ENCODE assay signal across 1 cellular context in the genomic region with DNA sequence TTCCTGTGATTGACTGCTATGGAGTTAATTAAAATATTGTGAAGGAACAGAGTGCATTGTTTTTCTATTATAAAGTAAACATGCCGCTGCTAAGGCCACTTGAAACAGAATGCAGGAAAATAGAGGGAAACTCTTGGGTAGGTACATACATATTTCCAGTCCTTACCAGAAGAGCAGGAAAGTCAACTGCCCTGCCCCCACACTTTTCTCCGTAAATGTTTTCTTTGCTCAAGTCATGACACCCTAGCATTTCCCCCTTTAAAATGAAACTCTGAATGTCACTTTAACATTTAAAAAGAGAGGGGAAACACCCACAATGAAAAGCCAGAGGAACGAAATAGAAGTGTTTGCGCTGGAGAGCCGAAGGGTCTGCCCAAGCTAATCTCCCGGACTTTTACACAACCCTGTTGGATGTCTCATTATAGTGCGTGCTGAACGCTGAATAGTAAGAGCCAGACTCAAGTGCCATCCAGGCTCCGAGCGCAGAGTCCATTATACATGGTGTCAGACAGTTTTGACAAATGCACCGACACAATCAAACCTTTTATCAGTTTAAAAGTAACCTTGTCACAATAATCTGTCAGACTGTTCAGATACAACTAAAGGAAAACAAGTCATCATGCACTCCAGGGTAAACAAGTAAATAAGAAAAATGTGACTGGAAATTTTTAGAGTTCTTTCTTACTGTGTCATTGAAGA.
TF ChIP-seq lines count a peak whose summit lies in the region.

No MANE protein-coding gene starts in this region.

TF ChIP-seq in GM23338, 12 proteins besides CTCF, POLR2A, EP300 and RAD21 (continued from another document):
- TF ChIP-seq, protein P1, sequence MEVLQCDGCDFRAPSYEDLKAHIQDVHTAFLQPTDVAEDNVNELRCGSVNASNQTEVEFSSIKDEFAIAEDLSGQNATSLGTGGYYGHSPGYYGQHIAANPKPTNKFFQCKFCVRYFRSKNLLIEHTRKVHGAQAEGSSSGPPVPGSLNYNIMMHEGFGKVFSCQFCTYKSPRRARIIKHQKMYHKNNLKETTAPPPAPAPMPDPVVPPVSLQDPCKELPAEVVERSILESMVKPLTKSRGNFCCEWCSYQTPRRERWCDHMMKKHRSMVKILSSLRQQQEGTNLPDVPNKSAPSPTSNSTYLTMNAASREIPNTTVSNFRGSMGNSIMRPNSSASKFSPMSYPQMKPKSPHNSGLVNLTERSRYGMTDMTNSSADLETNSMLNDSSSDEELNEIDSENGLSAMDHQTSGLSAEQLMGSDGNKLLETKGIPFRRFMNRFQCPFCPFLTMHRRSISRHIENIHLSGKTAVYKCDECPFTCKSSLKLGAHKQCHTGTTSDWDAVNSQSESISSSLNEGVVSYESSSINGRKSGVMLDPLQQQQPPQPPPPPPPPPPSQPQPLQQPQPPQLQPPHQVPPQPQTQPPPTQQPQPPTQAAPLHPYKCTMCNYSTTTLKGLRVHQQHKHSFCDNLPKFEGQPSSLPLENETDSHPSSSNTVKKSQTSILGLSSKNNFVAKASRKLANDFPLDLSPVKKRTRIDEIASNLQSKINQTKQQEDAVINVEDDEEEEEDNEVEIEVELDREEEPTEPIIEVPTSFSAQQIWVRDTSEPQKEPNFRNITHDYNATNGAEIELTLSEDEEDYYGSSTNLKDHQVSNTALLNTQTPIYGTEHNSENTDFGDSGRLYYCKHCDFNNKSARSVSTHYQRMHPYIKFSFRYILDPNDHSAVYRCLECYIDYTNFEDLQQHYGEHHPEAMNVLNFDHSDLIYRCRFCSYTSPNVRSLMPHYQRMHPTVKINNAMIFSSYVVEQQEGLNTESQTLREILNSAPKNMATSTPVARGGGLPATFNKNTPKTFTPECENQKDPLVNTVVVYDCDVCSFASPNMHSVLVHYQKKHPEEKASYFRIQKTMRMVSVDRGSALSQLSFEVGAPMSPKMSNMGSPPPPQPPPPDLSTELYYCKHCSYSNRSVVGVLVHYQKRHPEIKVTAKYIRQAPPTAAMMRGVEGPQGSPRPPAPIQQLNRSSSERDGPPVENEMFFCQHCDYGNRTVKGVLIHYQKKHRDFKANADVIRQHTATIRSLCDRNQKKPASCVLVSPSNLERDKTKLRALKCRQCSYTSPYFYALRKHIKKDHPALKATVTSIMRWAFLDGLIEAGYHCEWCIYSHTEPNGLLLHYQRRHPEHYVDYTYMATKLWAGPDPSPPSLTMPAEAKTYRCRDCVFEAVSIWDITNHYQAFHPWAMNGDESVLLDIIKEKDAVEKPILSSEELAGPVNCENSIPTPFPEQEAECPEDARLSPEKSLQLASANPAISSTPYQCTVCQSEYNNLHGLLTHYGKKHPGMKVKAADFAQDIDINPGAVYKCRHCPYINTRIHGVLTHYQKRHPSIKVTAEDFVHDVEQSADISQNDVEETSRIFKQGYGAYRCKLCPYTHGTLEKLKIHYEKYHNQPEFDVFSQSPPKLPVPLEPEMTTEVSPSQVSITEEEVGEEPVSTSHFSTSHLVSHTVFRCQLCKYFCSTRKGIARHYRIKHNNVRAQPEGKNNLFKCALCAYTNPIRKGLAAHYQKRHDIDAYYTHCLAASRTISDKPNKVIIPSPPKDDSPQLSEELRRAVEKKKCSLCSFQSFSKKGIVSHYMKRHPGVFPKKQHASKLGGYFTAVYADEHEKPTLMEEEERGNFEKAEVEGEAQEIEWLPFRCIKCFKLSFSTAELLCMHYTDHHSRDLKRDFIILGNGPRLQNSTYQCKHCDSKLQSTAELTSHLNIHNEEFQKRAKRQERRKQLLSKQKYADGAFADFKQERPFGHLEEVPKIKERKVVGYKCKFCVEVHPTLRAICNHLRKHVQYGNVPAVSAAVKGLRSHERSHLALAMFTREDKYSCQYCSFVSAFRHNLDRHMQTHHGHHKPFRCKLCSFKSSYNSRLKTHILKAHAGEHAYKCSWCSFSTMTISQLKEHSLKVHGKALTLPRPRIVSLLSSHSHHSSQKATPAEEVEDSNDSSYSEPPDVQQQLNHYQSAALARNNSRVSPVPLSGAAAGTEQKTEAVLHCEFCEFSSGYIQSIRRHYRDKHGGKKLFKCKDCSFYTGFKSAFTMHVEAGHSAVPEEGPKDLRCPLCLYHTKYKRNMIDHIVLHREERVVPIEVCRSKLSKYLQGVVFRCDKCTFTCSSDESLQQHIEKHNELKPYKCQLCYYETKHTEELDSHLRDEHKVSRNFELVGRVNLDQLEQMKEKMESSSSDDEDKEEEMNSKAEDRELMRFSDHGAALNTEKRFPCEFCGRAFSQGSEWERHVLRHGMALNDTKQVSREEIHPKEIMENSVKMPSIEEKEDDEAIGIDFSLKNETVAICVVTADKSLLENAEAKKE (CRISPR knock-in tag; IDR thresholded peaks at IDR 0.05), result no peak
- TF ChIP-seq JUNB (IDR thresholded peaks at IDR 0.05; ENCODE audit: unreplicated experiment) (no peak), CREB1 (CRISPR knock-in tag; IDR thresholded peaks at IDR 0.05; ENCODE audit: low read depth) (no peak)
